26 cellular contexts compared by ENCODE assay signal in the genomic region with DNA sequence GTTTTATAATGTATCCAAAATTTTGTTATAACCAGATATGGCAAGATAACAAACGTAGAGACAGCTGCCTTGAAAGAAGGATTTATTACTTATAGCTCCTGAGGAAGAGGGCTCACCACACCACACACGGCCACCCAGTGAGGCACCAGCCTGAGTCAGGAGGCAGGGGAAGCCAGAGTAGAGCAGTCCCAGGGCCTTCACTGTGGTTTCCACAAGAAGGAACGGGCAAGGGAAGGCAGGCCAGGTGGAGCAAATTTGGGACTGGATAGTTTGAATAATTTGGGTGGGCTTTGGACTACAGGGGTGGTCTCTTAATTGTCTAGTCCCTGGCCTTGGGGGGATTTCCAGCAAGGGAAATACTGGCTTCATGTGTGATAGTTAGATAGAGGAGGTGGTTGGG.
"Had no signal": no experiment of that assay in that cellular context is flagged by ENCODE, and none has a peak within 500 bp of the region (broad histone marks: within the 10 kb centered on the region; RNA-seq: fewer than 3 reads in every experiment).

No MANE protein-coding gene starts in this region.

- H3K36me3 Mint-ChIP-seq: activated CD4-positive, alpha-beta memory T cell treated with anti-CD3 and anti-CD28 coated beads for 36 hours; immature natural killer cell; natural killer cell had no signal

- H3K27ac ChIP-seq: left lung, neutrophil, right lobe of liver, thoracic aorta, upper lobe of left lung had no signal

- H3K4me1 ChIP-seq: left lung had no signal

- H3K9me3 ChIP-seq: left lung, neutrophil, right lobe of liver, thoracic aorta, upper lobe of left lung had no signal

- ATAC-seq: effector memory CD8-positive, alpha-beta T cell; left lung; natural killer cell; right lobe of liver had no signal

- H3K4me1 Mint-ChIP-seq: immature natural killer cell, natural killer cell had no signal

- H3K36me3 ChIP-seq: left lung, neutrophil, right lobe of liver, thoracic aorta, upper lobe of left lung had no signal

- FAIRE-seq: endothelial cell of umbilical vein had no signal

- H3K9me3 Mint-ChIP-seq: activated CD4-positive, alpha-beta memory T cell treated with anti-CD3 and anti-CD28 coated beads for 36 hours; effector memory CD8-positive, alpha-beta T cell; natural killer cell; stimulated activated naive CD8-positive, alpha-beta T cell treated with anti-CD3 and anti-CD28 coated beads, Interleukin-15, Interleukin-2, amounts not matched to agents 100 ng/mL and 50 ng/mL, for 24 hours; T-helper 2 cell treated with Interferon-gamma antibody and Interleukin-4, amounts not matched to agents 5 μg/mL and 100 μg/mL, for 36 hours had no signal

- H3K4me3 ChIP-seq: left lung, lung, right lobe of liver, thoracic aorta, upper lobe of left lung had no signal

- H3K4me3 Mint-ChIP-seq: activated CD4-positive, alpha-beta memory T cell treated with anti-CD3 and anti-CD28 coated beads for 36 hours; effector memory CD8-positive, alpha-beta T cell; immature natural killer cell; natural killer cell; stimulated activated naive CD8-positive, alpha-beta T cell treated with anti-CD3 and anti-CD28 coated beads, Interleukin-15, Interleukin-2, amounts not matched to agents 100 ng/mL and 50 ng/mL, for 24 hours; T-helper 2 cell treated with Interferon-gamma antibody and Interleukin-4, amounts not matched to agents 5 μg/mL and 100 μg/mL, for 36 hours had no signal

- H3K27ac Mint-ChIP-seq: activated CD4-positive, alpha-beta memory T cell treated with anti-CD3 and anti-CD28 coated beads for 36 hours; effector memory CD8-positive, alpha-beta T cell; immature natural killer cell; natural killer cell; stimulated activated naive CD8-positive, alpha-beta T cell treated with anti-CD3 and anti-CD28 coated beads, Interleukin-15, Interleukin-2, amounts not matched to agents 100 ng/mL and 50 ng/mL, for 24 hours; T-helper 2 cell treated with Interferon-gamma antibody and Interleukin-4, amounts not matched to agents 5 μg/mL and 100 μg/mL, for 36 hours had no signal

- DNase-seq: activated CD4-positive, alpha-beta memory T cell treated with anti-CD3 and anti-CD28 coated beads for 36 hours; activated CD4-positive, alpha-beta T cell treated with anti-CD3 and anti-CD28 coated beads for 48 hours; activated CD8-positive, alpha-beta memory T cell treated with anti-CD3 and anti-CD28 coated beads, Interleukin-2, amount 50 U/mL, for 4 hours; activated gamma-delta T cell; activated naive CD4-positive, alpha-beta T cell treated with anti-CD3 and anti-CD28 coated beads, Interleukin-2, amount 50 U/mL, for 16 hours; activated T-cell treated with anti-CD3 and anti-CD28 coated beads, Interleukin-2, amount 50 U/mL, for 1 hour; amniotic stem cell; caudate nucleus; cortex of kidney; effector memory CD8-positive, alpha-beta T cell; head of caudate nucleus; hippocampal formation; immature natural killer cell; left lung; mesendoderm; natural killer cell; right lobe of liver; stimulated activated CD4-positive, alpha-beta T cell treated with anti-CD3 and anti-CD28 coated beads, Interleukin-2, amount 100 ng/mL, for 48 hours; T-helper 1 cell; upper lobe of left lung had no signal
